Comparison of ENCODE assay signal across 1 cellular context in the genomic region with DNA sequence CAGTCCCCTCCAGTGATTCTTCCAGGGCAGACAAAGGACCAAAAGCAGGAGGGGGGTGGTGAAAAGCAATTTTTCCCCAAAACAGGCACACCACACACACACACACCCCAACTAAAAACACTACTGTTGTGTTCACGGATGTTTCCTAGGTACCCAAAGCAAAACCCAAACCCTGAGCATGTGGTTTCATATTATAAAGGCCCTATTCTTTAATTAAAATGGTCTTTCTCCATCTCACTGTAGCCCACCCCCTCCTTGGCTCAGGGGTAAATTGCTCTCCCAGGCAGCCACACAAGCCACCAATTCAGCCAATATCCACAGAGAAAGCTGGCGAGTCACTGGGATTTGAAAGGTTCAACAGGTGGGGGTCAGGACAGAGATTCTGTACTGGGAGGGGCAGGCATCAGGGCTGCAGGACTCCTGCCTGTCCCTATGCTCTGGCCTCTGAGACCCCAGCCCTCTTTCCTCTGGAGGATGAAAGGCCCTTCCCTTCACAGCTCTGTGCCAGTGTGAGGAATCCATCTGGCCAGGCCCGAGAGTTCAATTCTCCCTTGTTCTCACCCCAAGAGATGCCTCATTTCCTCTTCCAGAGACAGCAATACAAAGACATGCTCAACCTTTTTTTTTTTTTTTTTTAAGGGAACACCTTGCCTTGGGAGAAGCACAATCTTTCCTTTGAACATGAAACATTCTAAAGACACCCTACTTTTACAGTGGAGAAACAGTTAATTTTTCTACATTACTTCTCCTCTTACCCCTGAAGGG.
TF ChIP-seq lines count a peak whose summit lies in the region.

No MANE protein-coding gene starts in this region.

TF ChIP-seq in GM23338, 12 proteins besides CTCF, POLR2A, EP300 and RAD21 (continued from another document):
- TF ChIP-seq ZNF462 (CRISPR knock-in tag; IDR thresholded peaks at IDR 0.05): no peak
- no peak for TF ChIP-seq REST (IDR thresholded peaks at IDR 0.05; ENCODE audit: unreplicated experiment)
- no peak for TF ChIP-seq ZNF114 (CRISPR knock-in tag; IDR thresholded peaks at IDR 0.05)
